Comparison of ENCODE assay signal across 1 cellular context in the genomic region with DNA sequence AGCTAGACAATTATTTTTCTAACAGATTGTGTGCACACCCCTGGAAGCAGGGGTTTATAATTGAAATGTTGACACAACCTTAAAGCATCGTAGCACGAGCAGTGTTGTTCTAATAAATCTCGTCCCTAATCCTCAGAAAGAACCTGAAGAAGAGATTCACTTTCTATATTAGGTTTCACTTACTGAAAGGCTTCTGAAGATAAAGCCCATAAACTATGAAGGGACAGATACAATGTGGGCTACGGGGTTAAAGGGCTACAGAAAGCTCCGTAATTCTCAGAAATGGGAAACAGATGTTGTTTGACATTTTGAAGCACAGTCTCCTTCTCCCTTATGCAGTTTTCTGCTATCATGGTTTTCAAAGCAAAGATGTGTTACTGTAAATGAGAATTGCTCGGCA.
TF ChIP-seq lines count a peak whose summit lies in the region.

No MANE protein-coding gene starts in this region.

TF ChIP-seq in HEK293, 187 proteins besides CTCF, POLR2A, EP300 and RAD21 (continued from another document):
- TF ChIP-seq, protein P1, sequence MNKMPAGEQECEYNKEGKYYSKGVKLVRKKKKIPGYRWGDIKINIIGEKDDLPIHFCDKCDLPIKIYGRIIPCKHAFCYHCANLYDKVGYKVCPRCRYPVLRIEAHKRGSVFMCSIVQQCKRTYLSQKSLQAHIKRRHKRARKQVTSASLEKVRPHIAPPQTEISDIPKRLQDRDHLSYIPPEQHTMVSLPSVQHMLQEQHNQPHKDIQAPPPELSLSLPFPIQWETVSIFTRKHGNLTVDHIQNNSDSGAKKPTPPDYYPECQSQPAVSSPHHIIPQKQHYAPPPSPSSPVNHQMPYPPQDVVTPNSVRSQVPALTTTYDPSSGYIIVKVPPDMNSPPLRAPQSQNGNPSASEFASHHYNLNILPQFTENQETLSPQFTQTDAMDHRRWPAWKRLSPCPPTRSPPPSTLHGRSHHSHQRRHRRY (tag by site-specific recombination; IDR thresholded peaks at IDR 0.05), result no peak
- TF ChIP-seq, protein P2, sequence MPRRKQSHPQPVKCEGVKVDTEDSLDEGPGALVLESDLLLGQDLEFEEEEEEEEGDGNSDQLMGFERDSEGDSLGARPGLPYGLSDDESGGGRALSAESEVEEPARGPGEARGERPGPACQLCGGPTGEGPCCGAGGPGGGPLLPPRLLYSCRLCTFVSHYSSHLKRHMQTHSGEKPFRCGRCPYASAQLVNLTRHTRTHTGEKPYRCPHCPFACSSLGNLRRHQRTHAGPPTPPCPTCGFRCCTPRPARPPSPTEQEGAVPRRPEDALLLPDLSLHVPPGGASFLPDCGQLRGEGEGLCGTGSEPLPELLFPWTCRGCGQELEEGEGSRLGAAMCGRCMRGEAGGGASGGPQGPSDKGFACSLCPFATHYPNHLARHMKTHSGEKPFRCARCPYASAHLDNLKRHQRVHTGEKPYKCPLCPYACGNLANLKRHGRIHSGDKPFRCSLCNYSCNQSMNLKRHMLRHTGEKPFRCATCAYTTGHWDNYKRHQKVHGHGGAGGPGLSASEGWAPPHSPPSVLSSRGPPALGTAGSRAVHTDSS (tag by site-specific recombination; IDR thresholded peaks at IDR 0.05), result peak; percentile 57; the same call in 1 of the 2 replicates
- peak; percentile 84 for TF ChIP-seq GLIS1 (tag by site-specific recombination; IDR thresholded peaks at IDR 0.05)
- TF ChIP-seq, protein P3, sequence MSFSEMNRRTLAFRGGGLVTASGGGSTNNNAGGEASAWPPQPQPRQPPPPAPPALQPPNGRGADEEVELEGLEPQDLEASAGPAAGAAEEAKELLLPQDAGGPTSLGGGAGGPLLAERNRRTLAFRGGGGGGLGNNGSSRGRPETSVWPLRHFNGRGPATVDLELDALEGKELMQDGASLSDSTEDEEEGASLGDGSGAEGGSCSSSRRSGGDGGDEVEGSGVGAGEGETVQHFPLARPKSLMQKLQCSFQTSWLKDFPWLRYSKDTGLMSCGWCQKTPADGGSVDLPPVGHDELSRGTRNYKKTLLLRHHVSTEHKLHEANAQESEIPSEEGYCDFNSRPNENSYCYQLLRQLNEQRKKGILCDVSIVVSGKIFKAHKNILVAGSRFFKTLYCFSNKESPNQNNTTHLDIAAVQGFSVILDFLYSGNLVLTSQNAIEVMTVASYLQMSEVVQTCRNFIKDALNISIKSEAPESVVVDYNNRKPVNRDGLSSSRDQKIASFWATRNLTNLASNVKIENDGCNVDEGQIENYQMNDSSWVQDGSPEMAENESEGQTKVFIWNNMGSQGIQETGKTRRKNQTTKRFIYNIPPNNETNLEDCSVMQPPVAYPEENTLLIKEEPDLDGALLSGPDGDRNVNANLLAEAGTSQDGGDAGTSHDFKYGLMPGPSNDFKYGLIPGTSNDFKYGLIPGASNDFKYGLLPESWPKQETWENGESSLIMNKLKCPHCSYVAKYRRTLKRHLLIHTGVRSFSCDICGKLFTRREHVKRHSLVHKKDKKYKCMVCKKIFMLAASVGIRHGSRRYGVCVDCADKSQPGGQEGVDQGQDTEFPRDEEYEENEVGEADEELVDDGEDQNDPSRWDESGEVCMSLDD (tag by site-specific recombination; IDR thresholded peaks at IDR 0.05), result no peak
- TF ChIP-seq, protein P4, sequence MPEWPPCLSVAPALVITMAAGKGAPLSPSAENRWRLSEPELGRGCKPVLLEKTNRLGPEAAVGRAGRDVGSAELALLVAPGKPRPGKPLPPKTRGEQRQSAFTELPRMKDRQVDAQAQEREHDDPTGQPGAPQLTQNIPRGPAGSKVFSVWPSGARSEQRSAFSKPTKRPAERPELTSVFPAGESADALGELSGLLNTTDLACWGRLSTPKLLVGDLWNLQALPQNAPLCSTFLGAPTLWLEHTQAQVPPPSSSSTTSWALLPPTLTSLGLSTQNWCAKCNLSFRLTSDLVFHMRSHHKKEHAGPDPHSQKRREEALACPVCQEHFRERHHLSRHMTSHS (tag by site-specific recombination; IDR thresholded peaks at IDR 0.05), result peak; percentile 54; the same call in 1 of the 2 replicates
- no peak for TF ChIP-seq ZNF555 (tag by site-specific recombination; conservative IDR thresholded peaks at IDR 0.05)
- TF ChIP-seq, protein P5, sequence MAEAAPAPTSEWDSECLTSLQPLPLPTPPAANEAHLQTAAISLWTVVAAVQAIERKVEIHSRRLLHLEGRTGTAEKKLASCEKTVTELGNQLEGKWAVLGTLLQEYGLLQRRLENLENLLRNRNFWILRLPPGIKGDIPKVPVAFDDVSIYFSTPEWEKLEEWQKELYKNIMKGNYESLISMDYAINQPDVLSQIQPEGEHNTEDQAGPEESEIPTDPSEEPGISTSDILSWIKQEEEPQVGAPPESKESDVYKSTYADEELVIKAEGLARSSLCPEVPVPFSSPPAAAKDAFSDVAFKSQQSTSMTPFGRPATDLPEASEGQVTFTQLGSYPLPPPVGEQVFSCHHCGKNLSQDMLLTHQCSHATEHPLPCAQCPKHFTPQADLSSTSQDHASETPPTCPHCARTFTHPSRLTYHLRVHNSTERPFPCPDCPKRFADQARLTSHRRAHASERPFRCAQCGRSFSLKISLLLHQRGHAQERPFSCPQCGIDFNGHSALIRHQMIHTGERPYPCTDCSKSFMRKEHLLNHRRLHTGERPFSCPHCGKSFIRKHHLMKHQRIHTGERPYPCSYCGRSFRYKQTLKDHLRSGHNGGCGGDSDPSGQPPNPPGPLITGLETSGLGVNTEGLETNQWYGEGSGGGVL (tag by site-specific recombination; IDR thresholded peaks at IDR 0.05), result no peak
- peak; percentile 81; the same call in 1 of the 2 replicates for TF ChIP-seq ZNF391 (tag by site-specific recombination; IDR thresholded peaks at IDR 0.05; ENCODE audit: borderline replicate concordance, low read depth)
- TF ChIP-seq, protein P6, sequence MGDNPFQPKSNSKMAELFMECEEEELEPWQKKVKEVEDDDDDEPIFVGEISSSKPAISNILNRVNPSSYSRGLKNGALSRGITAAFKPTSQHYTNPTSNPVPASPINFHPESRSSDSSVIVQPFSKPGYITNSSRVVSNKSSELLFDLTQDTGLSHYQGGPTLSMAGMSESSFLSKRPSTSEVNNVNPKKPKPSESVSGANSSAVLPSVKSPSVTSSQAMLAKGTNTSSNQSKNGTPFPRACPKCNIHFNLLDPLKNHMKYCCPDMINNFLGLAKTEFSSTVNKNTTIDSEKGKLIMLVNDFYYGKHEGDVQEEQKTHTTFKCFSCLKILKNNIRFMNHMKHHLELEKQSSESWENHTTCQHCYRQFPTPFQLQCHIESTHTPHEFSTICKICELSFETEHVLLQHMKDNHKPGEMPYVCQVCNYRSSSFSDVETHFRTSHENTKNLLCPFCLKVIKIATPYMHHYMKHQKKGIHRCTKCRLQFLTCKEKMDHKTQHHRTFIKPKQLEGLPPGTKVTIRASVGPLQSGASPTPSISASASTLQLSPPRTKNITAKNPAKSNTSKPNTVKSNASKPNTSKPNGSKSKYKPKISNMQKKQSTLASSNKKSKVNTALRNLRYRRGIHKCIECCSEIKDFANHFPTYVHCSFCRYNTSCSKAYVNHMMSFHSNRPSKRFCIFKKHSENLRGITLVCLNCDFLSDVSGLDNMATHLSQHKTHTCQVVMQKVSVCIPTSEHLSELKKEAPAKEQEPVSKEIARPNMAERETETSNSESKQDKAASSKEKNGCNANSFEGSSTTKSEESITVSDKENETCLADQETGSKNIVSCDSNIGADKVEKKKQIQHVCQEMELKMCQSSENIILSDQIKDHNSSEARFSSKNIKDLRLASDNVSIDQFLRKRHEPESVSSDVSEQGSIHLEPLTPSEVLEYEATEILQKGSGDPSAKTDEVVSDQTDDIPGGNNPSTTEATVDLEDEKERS (tag by site-specific recombination; IDR thresholded peaks at IDR 0.05), result no peak
- 0 out of 2 replicates have a peak, but pooled peaks have one; percentile 42 for TF ChIP-seq ZNF302 (tag by site-specific recombination; IDR thresholded peaks at IDR 0.05; ENCODE audit: low read depth)
- peak; percentile 94 for TF ChIP-seq WT1 (tag by site-specific recombination; IDR thresholded peaks at IDR 0.05)
- TF ChIP-seq ZNF768 (tag by site-specific recombination; IDR thresholded peaks at IDR 0.05), result no peak
- TF ChIP-seq ZFP41 (tag by site-specific recombination; IDR thresholded peaks at IDR 0.05; ENCODE audit: borderline replicate concordance), result no peak
- 0 out of 2 replicates have a peak, but pooled peaks have one; percentile 80 for TF ChIP-seq ZNF626 (tag by site-specific recombination; IDR thresholded peaks at IDR 0.05)
- TF ChIP-seq ZXDB (tag by site-specific recombination; IDR thresholded peaks at IDR 0.05), result peak; percentile 99
- 0 out of 2 replicates have a peak, but pooled peaks have one; percentile 15 for TF ChIP-seq ZNF394 (tag by site-specific recombination; IDR thresholded peaks at IDR 0.05; ENCODE audit: borderline replicate concordance)
- TF ChIP-seq, protein P7, sequence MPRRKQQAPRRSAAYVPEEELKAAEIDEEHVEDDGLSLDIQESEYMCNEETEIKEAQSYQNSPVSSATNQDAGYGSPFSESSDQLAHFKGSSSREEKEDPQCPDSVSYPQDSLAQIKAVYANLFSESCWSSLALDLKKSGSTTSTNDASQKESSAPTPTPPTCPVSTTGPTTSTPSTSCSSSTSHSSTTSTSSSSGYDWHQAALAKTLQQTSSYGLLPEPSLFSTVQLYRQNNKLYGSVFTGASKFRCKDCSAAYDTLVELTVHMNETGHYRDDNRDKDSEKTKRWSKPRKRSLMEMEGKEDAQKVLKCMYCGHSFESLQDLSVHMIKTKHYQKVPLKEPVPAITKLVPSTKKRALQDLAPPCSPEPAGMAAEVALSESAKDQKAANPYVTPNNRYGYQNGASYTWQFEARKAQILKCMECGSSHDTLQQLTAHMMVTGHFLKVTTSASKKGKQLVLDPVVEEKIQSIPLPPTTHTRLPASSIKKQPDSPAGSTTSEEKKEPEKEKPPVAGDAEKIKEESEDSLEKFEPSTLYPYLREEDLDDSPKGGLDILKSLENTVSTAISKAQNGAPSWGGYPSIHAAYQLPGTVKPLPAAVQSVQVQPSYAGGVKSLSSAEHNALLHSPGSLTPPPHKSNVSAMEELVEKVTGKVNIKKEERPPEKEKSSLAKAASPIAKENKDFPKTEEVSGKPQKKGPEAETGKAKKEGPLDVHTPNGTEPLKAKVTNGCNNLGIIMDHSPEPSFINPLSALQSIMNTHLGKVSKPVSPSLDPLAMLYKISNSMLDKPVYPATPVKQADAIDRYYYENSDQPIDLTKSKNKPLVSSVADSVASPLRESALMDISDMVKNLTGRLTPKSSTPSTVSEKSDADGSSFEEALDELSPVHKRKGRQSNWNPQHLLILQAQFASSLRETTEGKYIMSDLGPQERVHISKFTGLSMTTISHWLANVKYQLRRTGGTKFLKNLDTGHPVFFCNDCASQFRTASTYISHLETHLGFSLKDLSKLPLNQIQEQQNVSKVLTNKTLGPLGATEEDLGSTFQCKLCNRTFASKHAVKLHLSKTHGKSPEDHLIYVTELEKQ (tag by site-specific recombination; IDR thresholded peaks at IDR 0.05; ENCODE audit: borderline replicate concordance), result peak; percentile 93
- peak; percentile 65; the same call in 1 of the 2 replicates for TF ChIP-seq KLF7 (tag by site-specific recombination; IDR thresholded peaks at IDR 0.05; ENCODE audit: borderline replicate concordance)
- 0 out of 2 replicates have a peak, but pooled peaks have one; percentile 60 for TF ChIP-seq ZNF24 (tag by site-specific recombination; IDR thresholded peaks at IDR 0.05)
- TF ChIP-seq, protein P8, sequence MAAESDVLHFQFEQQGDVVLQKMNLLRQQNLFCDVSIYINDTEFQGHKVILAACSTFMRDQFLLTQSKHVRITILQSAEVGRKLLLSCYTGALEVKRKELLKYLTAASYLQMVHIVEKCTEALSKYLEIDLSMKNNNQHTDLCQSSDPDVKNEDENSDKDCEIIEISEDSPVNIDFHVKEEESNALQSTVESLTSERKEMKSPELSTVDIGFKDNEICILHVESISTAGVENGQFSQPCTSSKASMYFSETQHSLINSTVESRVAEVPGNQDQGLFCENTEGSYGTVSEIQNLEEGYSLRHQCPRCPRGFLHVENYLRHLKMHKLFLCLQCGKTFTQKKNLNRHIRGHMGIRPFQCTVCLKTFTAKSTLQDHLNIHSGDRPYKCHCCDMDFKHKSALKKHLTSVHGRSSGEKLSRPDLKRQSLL (tag by site-specific recombination; IDR thresholded peaks at IDR 0.05), result 0 out of 2 replicates have a peak, but pooled peaks have one; percentile 10
- TF ChIP-seq KLF1 (tag by site-specific recombination; IDR thresholded peaks at IDR 0.05), result peak; percentile 61; the same call in 1 of the 2 replicates
- TF ChIP-seq GLI2 (tag by site-specific recombination; IDR thresholded peaks at IDR 0.05; ENCODE audit: borderline replicate concordance, low read depth), result peak; percentile 80
- TF ChIP-seq ZNF830 (tag by site-specific recombination; IDR thresholded peaks at IDR 0.05; ENCODE audit: low read depth), result no peak
